ENCODE assay signal across 14 cellular contexts in the genomic region with DNA sequence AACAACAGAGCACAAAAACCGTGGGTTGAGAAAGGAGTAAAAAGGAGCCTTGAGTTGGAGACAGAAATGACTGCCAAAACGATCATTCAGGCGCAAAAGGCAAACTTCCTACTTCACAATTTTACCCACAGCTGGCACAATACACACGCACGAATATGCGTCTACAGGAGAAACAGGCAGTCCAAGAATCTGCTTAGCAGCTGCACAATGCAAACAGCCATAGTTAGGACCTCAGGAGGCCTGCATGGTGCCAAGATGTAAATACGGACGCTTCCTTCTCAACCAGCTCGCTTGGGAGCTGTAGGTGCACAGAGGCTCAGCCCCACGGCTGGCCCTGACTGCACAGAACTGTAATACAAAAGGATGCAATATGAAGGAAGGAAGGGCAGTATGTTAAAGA.
DNase-seq lines count a peak whose midpoint lies in the region; ATAC-seq, FAIRE-seq and TF ChIP-seq lines count a peak whose summit lies in the region.
"Had no signal": no experiment of that assay in that cellular context is flagged by ENCODE, and none has a peak within 500 bp of the region (broad histone marks: within the 10 kb centered on the region; RNA-seq: fewer than 3 reads in every experiment).

No MANE protein-coding gene starts in this region.

- no peaks in the 10 kb centered on the region for H3K9me3 ChIP-seq in BLaER1
- H3K9me3 ChIP-seq in keratinocyte (ENCODE audit: control insufficient read depth, low read depth, low read length): no peaks in the 10 kb centered on the region
- no peaks in the 10 kb centered on the region for H3K9me3 ChIP-seq in Peyer's patch

- H3K27ac ChIP-seq in BLaER1 (peak overlapping the region; percentile 70), angular gyrus (ENCODE audit: low read depth, low read length) (peak overlapping the region; percentile 14), keratinocyte (ENCODE audit: control insufficient read depth, insufficient read depth, low read length) (no peak overlapping the region), Peyer's patch (no peak overlapping the region)

- H3K36me3 ChIP-seq in BLaER1 (no peaks in the 10 kb centered on the region), keratinocyte (ENCODE audit: control insufficient read depth in 2 of 2, extremely low read depth in 1 of 2, insufficient read depth in 2 of 2, low read length in 2 of 2) (no peaks in the 10 kb centered on the region), Peyer's patch (no peaks in the 10 kb centered on the region)

- TF ChIP-seq POLR2A in Peyer's patch (IDR thresholded peaks at IDR 0.05): no peak

- H3K9me3 Mint-ChIP-seq in effector memory CD8-positive, alpha-beta T cell: no peaks in the 10 kb centered on the region
- H3K9me3 Mint-ChIP-seq: IgD-negative memory B cell had no signal

- H3K4me1 ChIP-seq in BLaER1 (peaks cover 22% of the 10 kb centered on the region), keratinocyte (ENCODE audit: control insufficient read depth, extremely low read depth, insufficient read depth, low read length) (peaks cover 7% of the 10 kb centered on the region), Peyer's patch (no peaks in the 10 kb centered on the region)

- no peak overlapping the region for H3K4me3 Mint-ChIP-seq in effector memory CD8-positive, alpha-beta T cell
- H3K4me3 Mint-ChIP-seq: IgD-negative memory B cell had no signal

- peaks cover 23% of the 10 kb centered on the region in 2 donors for H3K27me3 Mint-ChIP-seq in effector memory CD8-positive, alpha-beta T cell

- TF ChIP-seq CTCF in LNCaP clone FGC (IDR thresholded peaks at IDR 0.05; ENCODE audit: control insufficient read depth, extremely low read depth, insufficient read depth) (no peak), keratinocyte (optimal IDR thresholded peaks at IDR 0.05 in 1 of 3, IDR thresholded peaks at IDR 0.05 in 1 of 3, conservative IDR thresholded peaks at IDR 0.05 in 1 of 3; ENCODE audit: extremely low read depth in 1 of 3, insufficient read depth in 2 of 3, low read length in 3 of 3) (no peak), Peyer's patch (IDR thresholded peaks at IDR 0.05) (no peak)

- H4K20me1 ChIP-seq in BLaER1: 0 out of 2 replicates have a peak, but pooled peaks cover 5% of the 10 kb centered on the region
- H4K20me1 ChIP-seq in keratinocyte (ENCODE audit: control insufficient read depth, extremely low read depth, insufficient read depth, low read length): no peaks in the 10 kb centered on the region

- no peaks in the 10 kb centered on the region for H3K79me2 ChIP-seq in keratinocyte (ENCODE audit: control insufficient read depth, insufficient read depth, low read length)

- FAIRE-seq in keratinocyte (lab: Jason Lieb, UNC): peak; percentile 78

- H3K9me1 ChIP-seq in keratinocyte (ENCODE audit: control insufficient read depth, extremely low read depth, insufficient read depth, low read length): peaks cover 2% of the 10 kb centered on the region

- H3K9ac ChIP-seq in BLaER1 (peak overlapping the region; percentile 47), keratinocyte (ENCODE audit: control insufficient read depth, extremely low read depth, insufficient read depth, low read length) (no peak overlapping the region)

- H3K36me3 Mint-ChIP-seq in effector memory CD8-positive, alpha-beta T cell (ENCODE audit: insufficient read depth): no peaks in the 10 kb centered on the region
- H3K36me3 Mint-ChIP-seq: IgD-negative memory B cell had no signal

- dilution Hi-C loops in keratinocyte (cut with MboI; ENCODE audit: extremely low pct_ligation_motif_present, low sequenced_read_pairs): no loop called here

- H3K27ac Mint-ChIP-seq in effector memory CD8-positive, alpha-beta T cell: no peak overlapping the region
- H3K27ac Mint-ChIP-seq: IgD-negative memory B cell had no signal

- peak overlapping the region; percentile 80 for H2AFZ ChIP-seq in keratinocyte (ENCODE audit: control insufficient read depth, low read length)

- H3K4me1 Mint-ChIP-seq in effector memory CD8-positive, alpha-beta T cell (ENCODE audit: low read depth in 2 of 2): no peaks in the 10 kb centered on the region
- H3K4me1 Mint-ChIP-seq: IgD-negative memory B cell had no signal

- ATAC-seq in HG03432 (IDR thresholded peaks at IDR 0.05; ENCODE audit: unreplicated experiment): no peak
- no peak for ATAC-seq in effector memory CD8-positive, alpha-beta T cell (replicated peaks)

- H3K4me3 ChIP-seq in BLaER1 (0 out of 2 replicates have a peak overlapping the region, but pooled peaks have one; percentile 9), LNCaP clone FGC (ENCODE audit: low read depth, low read length) (no peak overlapping the region), keratinocyte (ENCODE audit: control insufficient read depth in 2 of 3, extremely low read depth in 1 of 3, insufficient read depth in 2 of 3, low read depth in 1 of 3, low read length in 3 of 3) (peak overlapping the region in 2 of 3 experiments; percentile 11 to 22), Peyer's patch (no peak overlapping the region)

- peak; percentile 22 for DNase-seq in LNCaP clone FGC (ENCODE audit: low read depth)
- DNase-seq in keratinocyte (ENCODE audit: low read depth, low spot score): no peak
- no peak for DNase-seq in Peyer's patch
- DNase-seq in activated CD4-positive, alpha-beta T cell treated with anti-CD3 and anti-CD28 coated beads, Interleukin-2, amount 50 U/mL, for 1 hour: no peak
- no peak for DNase-seq in effector memory CD8-positive, alpha-beta T cell
- DNase-seq: activated CD4-positive, alpha-beta T cell treated with anti-CD3 and anti-CD28 coated beads for 4 hours; amniotic stem cell; NCI-H187; stimulated activated CD4-positive, alpha-beta T cell treated with anti-CD3 and anti-CD28 coated beads, Interleukin-1b, Interleukin-23, amount 100 ng/mL, for 48 hours had no signal

- no peaks in the 10 kb centered on the region for H3K27me3 ChIP-seq in BLaER1
- no peaks in the 10 kb centered on the region for H3K27me3 ChIP-seq in keratinocyte (ENCODE audit: control insufficient read depth, extremely low read depth, insufficient read depth, low read length)
- no peaks in the 10 kb centered on the region for H3K27me3 ChIP-seq in Peyer's patch
- H3K27me3 ChIP-seq: dorsolateral prefrontal cortex had no signal

- H3K4me2 ChIP-seq in BLaER1: peak overlapping the region; percentile 73
- H3K4me2 ChIP-seq in keratinocyte (ENCODE audit: control insufficient read depth, extremely low read depth, insufficient read depth, low read depth, low read length): peak overlapping the region; percentile 87

Comparison
In these comparisons a context has a peak if more than half of its experiments do, and no peak if none do; other contexts are left out.
1. H3K27ac ChIP-seq: peak in BLaER1 (single experiment) and angular gyrus (single experiment); none in keratinocyte (single experiment) and Peyer's patch (0 of 4).
2. H3K4me3 ChIP-seq: peak in BLaER1 (single experiment) and keratinocyte (2 of 3); none in LNCaP clone FGC (single experiment) and Peyer's patch (0 of 4).